Comparison of ENCODE assay signal across 32 cellular contexts in the genomic region with DNA sequence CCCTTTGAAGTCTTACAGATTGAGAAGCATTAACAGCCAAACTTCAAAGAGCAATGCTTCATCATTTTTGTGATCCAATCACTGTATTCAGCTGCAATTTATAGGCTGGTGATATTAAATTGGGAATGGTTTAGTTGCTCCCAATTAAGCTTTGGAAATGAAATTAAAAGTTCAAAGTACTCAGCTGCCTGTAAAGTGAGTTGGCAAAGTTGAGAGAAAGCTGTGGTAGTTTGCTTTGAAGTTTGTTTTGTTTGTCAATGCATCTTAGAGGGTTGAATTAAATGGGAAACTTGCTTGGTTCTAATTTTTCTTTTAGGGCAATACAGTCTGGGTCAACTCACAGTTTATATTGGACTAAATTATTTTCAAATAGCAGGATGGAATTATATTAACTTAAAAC.
"Had no signal": no experiment of that assay in that cellular context is flagged by ENCODE, and none has a peak within 500 bp of the region (broad histone marks: within the 10 kb centered on the region; RNA-seq: fewer than 3 reads in every experiment).

No MANE protein-coding gene starts in this region.

- H3K9me3 ChIP-seq: body of pancreas, esophagus muscularis mucosa, gastrocnemius medialis had no signal

- H3K27ac ChIP-seq: body of pancreas, esophagus muscularis mucosa, foreskin keratinocyte, gastrocnemius medialis, WERI-Rb-1 had no signal

- H3K27me3 Mint-ChIP-seq: activated B cell treated with CpG ODN at 0.5 μM for 24 hours; activated CD8-positive, alpha-beta T cell treated with anti-CD3 and anti-CD28 coated beads for 36 hours; activated naive CD8-positive, alpha-beta T cell; activated T-helper 17 cell treated with anti-CD3 and anti-CD28 coated beads, Interleukin-2, amount 50 U/mL, for 72 hours; effector memory CD8-positive, alpha-beta T cell; T-helper 17 cell had no signal

- H3K36me3 Mint-ChIP-seq: activated naive CD8-positive, alpha-beta T cell had no signal

- DNase-seq: activated B cell treated with CpG ODN at 0.5 μM for 24 hours; activated CD4-positive, alpha-beta T cell treated with anti-CD3 and anti-CD28 coated beads for 48 hours; activated CD4-positive, alpha-beta T cell treated with anti-CD3 and anti-CD28 coated beads, Interleukin-2, amount 50 U/mL, for 1 hour; activated CD4-positive, alpha-beta T cell treated with anti-CD3 and anti-CD28 coated beads, Interleukin-2, amount 50 U/mL, for 48 hours; activated CD8-positive, alpha-beta memory T cell treated with anti-CD3 and anti-CD28 coated beads for 24 hours; activated CD8-positive, alpha-beta T cell treated with anti-CD3 and anti-CD28 coated beads for 36 hours; activated effector memory CD4-positive, alpha-beta T cell treated with Interleukin-2 at 50 U/mL for 16 hours; activated gamma-delta T cell treated with Interleukin-2 at 50 U/mL for 16 hours; activated naive CD4-positive, alpha-beta T cell treated with anti-CD3 and anti-CD28 coated beads, Interleukin-2, amount 50 U/mL, for 16 hours; activated naive CD4-positive, alpha-beta T cell treated with Interleukin-2 at 50 U/mL for 16 hours; activated T-cell treated with anti-CD3 and anti-CD28 coated beads, Interleukin-2, amount 50 U/mL, for 4 hours; amniotic stem cell; anterior cingulate cortex; body of pancreas; caudate nucleus; cortex of kidney; dermis blood vessel endothelial cell; effector CD4-positive, alpha-beta T cell; effector memory CD8-positive, alpha-beta T cell; erythroblast; foreskin keratinocyte; gastrocnemius medialis; SW 1271; T-helper 1 cell; T-helper 17 cell; T1000; WERI-Rb-1 had no signal

- H3K27me3 ChIP-seq: body of pancreas, esophagus muscularis mucosa, foreskin keratinocyte, gastrocnemius medialis had no signal

- H3K4me3 Mint-ChIP-seq: activated B cell treated with CpG ODN at 0.5 μM for 24 hours; activated CD8-positive, alpha-beta T cell treated with anti-CD3 and anti-CD28 coated beads for 36 hours; activated naive CD8-positive, alpha-beta T cell; activated T-cell treated with anti-CD3 and anti-CD28 coated beads, Interleukin-2, amount 50 U/mL, for 4 hours; activated T-helper 17 cell treated with anti-CD3 and anti-CD28 coated beads, Interleukin-2, amount 50 U/mL, for 72 hours; effector memory CD8-positive, alpha-beta T cell; T-helper 17 cell; T-helper 2 cell treated with Interferon-gamma antibody and Interleukin-4, amounts not matched to agents 5 μg/mL and 100 μg/mL, for 36 hours had no signal

- H3K36me3 ChIP-seq: esophagus muscularis mucosa, gastrocnemius medialis, WERI-Rb-1 had no signal

- H3K4me1 Mint-ChIP-seq: activated B cell treated with CpG ODN at 0.5 μM for 24 hours; activated T-helper 17 cell treated with anti-CD3 and anti-CD28 coated beads, Interleukin-2, amount 50 U/mL, for 72 hours; T-helper 17 cell had no signal

- ATAC-seq: activated CD4-positive, CD25-positive, alpha-beta regulatory T cell treated with anti-CD3 and anti-CD28 coated beads, Interleukin-2, amount 50 U/mL, for 24 hours; activated CD8-positive, alpha-beta T cell treated with anti-CD3 and anti-CD28 coated beads for 36 hours; activated T-cell treated with anti-CD3 and anti-CD28 coated beads, Interleukin-2, amount 50 U/mL, for 4 hours; activated T-helper 17 cell treated with anti-CD3 and anti-CD28 coated beads, Interleukin-2, amount 50 U/mL, for 72 hours; body of pancreas; effector memory CD8-positive, alpha-beta T cell; foreskin keratinocyte; gastrocnemius medialis; T-helper 17 cell had no signal

- H3K27ac Mint-ChIP-seq: activated B cell treated with CpG ODN at 0.5 μM for 24 hours; activated CD8-positive, alpha-beta T cell treated with anti-CD3 and anti-CD28 coated beads for 36 hours; activated naive CD8-positive, alpha-beta T cell; activated T-helper 17 cell treated with anti-CD3 and anti-CD28 coated beads, Interleukin-2, amount 50 U/mL, for 72 hours; effector memory CD8-positive, alpha-beta T cell; T-helper 17 cell; T-helper 2 cell treated with Interferon-gamma antibody and Interleukin-4, amounts not matched to agents 5 μg/mL and 100 μg/mL, for 36 hours had no signal

- H3K4me3 ChIP-seq: body of pancreas, esophagus muscularis mucosa, gastrocnemius medialis had no signal

- H3K9me3 Mint-ChIP-seq: activated B cell treated with CpG ODN at 0.5 μM for 24 hours; activated CD8-positive, alpha-beta T cell treated with anti-CD3 and anti-CD28 coated beads for 36 hours; T-helper 2 cell treated with Interferon-gamma antibody and Interleukin-4, amounts not matched to agents 5 μg/mL and 100 μg/mL, for 36 hours had no signal

- H3K4me1 ChIP-seq: body of pancreas, foreskin keratinocyte had no signal
